ENCODE assay signal across 33 cellular contexts in genomic region chr12:2900642-2901041, GRCh38. TPM values are rescaled to one million over a fixed set of nuclear protein-coding genes. Genes with fewer than 3 reads are reported as not detected.
"Had no signal": no experiment of that assay in that cellular context is flagged by ENCODE, and none has a peak within 500 bp of the region (broad histone marks: within the 10 kb centered on the region; RNA-seq: fewer than 3 reads in every experiment).

No MANE protein-coding gene starts in this region.

- H3K4me1 ChIP-seq: colonic mucosa, right lobe of liver had no signal

- H3K9me3 Mint-ChIP-seq: dendritic cell treated with granulocyte-macrophage colony-stimulating factor and Interleukin-4, amounts not matched to agents 40 ng/mL and 50 ng/mL, for 4 days; immature natural killer cell; naive thymus-derived CD8-positive, alpha-beta T cell; nephron progenitor cell; type B pancreatic cell had no signal

- H3K27ac ChIP-seq: colonic mucosa, esophagus squamous epithelium, left ventricle myocardium inferior, lower lobe of right lung, ovary, right lobe of liver, stomach, thyroid gland had no signal

- H3K27ac Mint-ChIP-seq: dendritic cell treated with granulocyte-macrophage colony-stimulating factor and Interleukin-4, amounts not matched to agents 40 ng/mL and 50 ng/mL, for 4 days; immature natural killer cell; naive thymus-derived CD8-positive, alpha-beta T cell; nephron progenitor cell; type B pancreatic cell had no signal

- H3K27me3 ChIP-seq: colonic mucosa, esophagus squamous epithelium, ovary, right lobe of liver, stomach, thyroid gland had no signal

- H3K36me3 Mint-ChIP-seq: immature natural killer cell; naive thymus-derived CD8-positive, alpha-beta T cell had no signal

- H3K4me3 ChIP-seq: colonic mucosa, esophagus squamous epithelium, left ventricle myocardium inferior, lower lobe of right lung, ovary, right lobe of liver, smooth muscle cell, stomach, thyroid gland had no signal

- H3K27me3 Mint-ChIP-seq: dendritic cell treated with granulocyte-macrophage colony-stimulating factor and Interleukin-4, amounts not matched to agents 40 ng/mL and 50 ng/mL, for 4 days; naive thymus-derived CD8-positive, alpha-beta T cell; type B pancreatic cell had no signal

- H3K9me3 ChIP-seq: colonic mucosa, esophagus squamous epithelium, left ventricle myocardium inferior, lower lobe of right lung, ovary, right lobe of liver, stomach, thyroid gland had no signal

- ATAC-seq: left colon; lower lobe of right lung; naive thymus-derived CD8-positive, alpha-beta T cell; right lobe of liver had no signal

- DNase-seq: colonic mucosa; effector memory CD4-positive, alpha-beta T cell; erythroblast; esophagus squamous epithelium; immature natural killer cell; islet precursor cell; kidney glomerular epithelial cell; left colon; left ventricle myocardium inferior; lower lobe of right lung; naive thymus-derived CD8-positive, alpha-beta T cell; nephron progenitor cell; nucleus accumbens; ovary; posterior cingulate gyrus; right lobe of liver; stimulated activated CD4-positive, alpha-beta T cell treated with anti-CD3 and anti-CD28 coated beads, Interleukin-12 subunit alpha, Interleukin-12 subunit beta, amount 100 ng/mL, for 4 hours; stimulated activated CD4-positive, alpha-beta T cell treated with anti-CD3 and anti-CD28 coated beads, Interleukin-1b, Interleukin-23, amount 100 ng/mL, for 48 hours; stimulated activated CD4-positive, alpha-beta T cell treated with anti-CD3 and anti-CD28 coated beads, Interleukin-4, amount 100 ng/mL, for 1 hour; stimulated activated CD8-positive, alpha-beta memory T cell treated with anti-CD3 and anti-CD28 coated beads, Interleukin-4, amount 100 ng/mL, for 48 hours; stimulated activated naive CD4-positive, alpha-beta T cell treated with Interleukin-2 at 50 U/mL for 16 hours; stomach; thyroid gland had no signal

- H3K4me3 Mint-ChIP-seq: dendritic cell treated with granulocyte-macrophage colony-stimulating factor and Interleukin-4, amounts not matched to agents 40 ng/mL and 50 ng/mL, for 4 days; immature natural killer cell; naive thymus-derived CD8-positive, alpha-beta T cell; nephron progenitor cell; type B pancreatic cell had no signal

- H3K36me3 ChIP-seq: colonic mucosa, esophagus squamous epithelium, left ventricle myocardium inferior, lower lobe of right lung, ovary, right lobe of liver, thyroid gland had no signal

RNA-seq across cellular contexts. Expression of gene TEX52, which starts 43.8 kb away (rescaled TPM):
- total RNA-seq: chondrocyte; colonic mucosa; esophagus squamous epithelium; fibroblast of villous mesenchyme; frontal cortex; left colon; left ventricle myocardium inferior; lower lobe of right lung; mesenteric fat pad; myocyte; naive thymus-derived CD8-positive, alpha-beta T cell; ovary; right lobe of liver; smooth muscle cell; stomach; subcutaneous adipose tissue; temporal lobe; thyroid gland had no signal
- polyA plus RNA-seq: immature natural killer cell; naive thymus-derived CD8-positive, alpha-beta T cell; ovary; stomach had no signal

RNA-seq across cellular contexts. Expression of gene TEAD4, which starts 58.6 kb away (rescaled TPM):
- total RNA-seq: naive thymus-derived CD8-positive, alpha-beta T cell had no signal
- polyA plus RNA-seq: immature natural killer cell; naive thymus-derived CD8-positive, alpha-beta T cell had no signal
